ENCODE assay signal across 1 cellular context in the genomic region with DNA sequence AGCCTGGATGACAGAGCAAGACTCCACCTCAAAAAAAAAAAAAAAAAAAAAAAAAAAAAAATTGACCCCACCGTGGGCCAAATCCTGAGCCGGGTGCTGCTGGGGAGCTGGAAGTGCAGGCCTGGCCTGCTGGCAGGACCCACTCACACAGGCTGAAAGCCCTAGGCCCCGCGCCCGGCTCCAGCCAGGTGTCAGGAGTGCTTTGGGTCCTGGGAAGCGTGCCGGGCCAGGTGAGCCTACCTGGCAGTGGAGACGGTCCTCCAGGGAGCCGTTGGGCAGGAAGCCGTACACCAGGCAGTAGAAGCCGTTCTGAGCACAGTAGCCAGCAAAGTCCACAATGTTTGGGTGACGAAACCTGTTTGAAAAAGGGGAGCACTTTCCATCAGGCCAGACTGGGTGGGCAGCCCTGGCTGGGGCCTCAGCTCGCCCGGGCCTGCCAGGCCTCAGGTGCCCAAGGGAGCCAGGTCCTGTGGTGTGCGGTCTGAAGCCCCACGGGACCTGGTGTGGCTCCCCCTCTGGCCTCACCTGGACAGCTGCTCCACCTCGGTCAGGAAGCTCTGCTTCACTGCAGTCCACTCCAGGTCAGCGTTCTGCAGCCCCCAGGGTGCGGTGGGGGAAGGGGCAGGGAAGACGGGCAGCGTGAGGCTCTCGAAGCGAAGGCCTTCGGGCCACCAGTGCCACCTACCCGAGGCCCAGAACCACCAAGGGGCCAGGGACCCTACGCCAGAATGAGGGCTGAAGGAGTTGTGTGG.
TF ChIP-seq lines count a peak whose summit lies in the region.

No MANE protein-coding gene starts in this region.

TF ChIP-seq in GM12878, 131 proteins besides CTCF, POLR2A, EP300 and RAD21 (continued from another document):
- TF ChIP-seq, protein P1, sequence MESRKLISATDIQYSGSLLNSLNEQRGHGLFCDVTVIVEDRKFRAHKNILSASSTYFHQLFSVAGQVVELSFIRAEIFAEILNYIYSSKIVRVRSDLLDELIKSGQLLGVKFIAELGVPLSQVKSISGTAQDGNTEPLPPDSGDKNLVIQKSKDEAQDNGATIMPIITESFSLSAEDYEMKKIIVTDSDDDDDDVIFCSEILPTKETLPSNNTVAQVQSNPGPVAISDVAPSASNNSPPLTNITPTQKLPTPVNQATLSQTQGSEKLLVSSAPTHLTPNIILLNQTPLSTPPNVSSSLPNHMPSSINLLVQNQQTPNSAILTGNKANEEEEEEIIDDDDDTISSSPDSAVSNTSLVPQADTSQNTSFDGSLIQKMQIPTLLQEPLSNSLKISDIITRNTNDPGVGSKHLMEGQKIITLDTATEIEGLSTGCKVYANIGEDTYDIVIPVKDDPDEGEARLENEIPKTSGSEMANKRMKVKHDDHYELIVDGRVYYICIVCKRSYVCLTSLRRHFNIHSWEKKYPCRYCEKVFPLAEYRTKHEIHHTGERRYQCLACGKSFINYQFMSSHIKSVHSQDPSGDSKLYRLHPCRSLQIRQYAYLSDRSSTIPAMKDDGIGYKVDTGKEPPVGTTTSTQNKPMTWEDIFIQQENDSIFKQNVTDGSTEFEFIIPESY (IDR thresholded peaks at IDR 0.05), result no peak
- TF ChIP-seq YBX1 (IDR thresholded peaks at IDR 0.05), result no peak
- TF ChIP-seq, protein P2, sequence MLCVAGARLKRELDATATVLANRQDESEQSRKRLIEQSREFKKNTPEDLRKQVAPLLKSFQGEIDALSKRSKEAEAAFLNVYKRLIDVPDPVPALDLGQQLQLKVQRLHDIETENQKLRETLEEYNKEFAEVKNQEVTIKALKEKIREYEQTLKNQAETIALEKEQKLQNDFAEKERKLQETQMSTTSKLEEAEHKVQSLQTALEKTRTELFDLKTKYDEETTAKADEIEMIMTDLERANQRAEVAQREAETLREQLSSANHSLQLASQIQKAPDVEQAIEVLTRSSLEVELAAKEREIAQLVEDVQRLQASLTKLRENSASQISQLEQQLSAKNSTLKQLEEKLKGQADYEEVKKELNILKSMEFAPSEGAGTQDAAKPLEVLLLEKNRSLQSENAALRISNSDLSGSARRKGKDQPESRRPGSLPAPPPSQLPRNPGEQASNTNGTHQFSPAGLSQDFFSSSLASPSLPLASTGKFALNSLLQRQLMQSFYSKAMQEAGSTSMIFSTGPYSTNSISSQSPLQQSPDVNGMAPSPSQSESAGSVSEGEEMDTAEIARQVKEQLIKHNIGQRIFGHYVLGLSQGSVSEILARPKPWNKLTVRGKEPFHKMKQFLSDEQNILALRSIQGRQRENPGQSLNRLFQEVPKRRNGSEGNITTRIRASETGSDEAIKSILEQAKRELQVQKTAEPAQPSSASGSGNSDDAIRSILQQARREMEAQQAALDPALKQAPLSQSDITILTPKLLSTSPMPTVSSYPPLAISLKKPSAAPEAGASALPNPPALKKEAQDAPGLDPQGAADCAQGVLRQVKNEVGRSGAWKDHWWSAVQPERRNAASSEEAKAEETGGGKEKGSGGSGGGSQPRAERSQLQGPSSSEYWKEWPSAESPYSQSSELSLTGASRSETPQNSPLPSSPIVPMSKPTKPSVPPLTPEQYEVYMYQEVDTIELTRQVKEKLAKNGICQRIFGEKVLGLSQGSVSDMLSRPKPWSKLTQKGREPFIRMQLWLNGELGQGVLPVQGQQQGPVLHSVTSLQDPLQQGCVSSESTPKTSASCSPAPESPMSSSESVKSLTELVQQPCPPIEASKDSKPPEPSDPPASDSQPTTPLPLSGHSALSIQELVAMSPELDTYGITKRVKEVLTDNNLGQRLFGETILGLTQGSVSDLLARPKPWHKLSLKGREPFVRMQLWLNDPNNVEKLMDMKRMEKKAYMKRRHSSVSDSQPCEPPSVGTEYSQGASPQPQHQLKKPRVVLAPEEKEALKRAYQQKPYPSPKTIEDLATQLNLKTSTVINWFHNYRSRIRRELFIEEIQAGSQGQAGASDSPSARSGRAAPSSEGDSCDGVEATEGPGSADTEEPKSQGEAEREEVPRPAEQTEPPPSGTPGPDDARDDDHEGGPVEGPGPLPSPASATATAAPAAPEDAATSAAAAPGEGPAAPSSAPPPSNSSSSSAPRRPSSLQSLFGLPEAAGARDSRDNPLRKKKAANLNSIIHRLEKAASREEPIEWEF (IDR thresholded peaks at IDR 0.05; ENCODE audit: insufficient replicate concordance, low read depth, low read length), result no peak
- TF ChIP-seq NR2F1 (conservative IDR thresholded peaks at IDR 0.05), result no peak
- no peak for TF ChIP-seq TAF1 (IDR thresholded peaks at IDR 0.05; ENCODE audit: borderline replicate concordance, low read depth, low read length)
